In genomic region chr20:57662313-57663240, GRCh38 we compare ENCODE assay signal across 15 cellular contexts. TPM values are rescaled to one million over a fixed set of nuclear protein-coding genes. Genes with fewer than 3 reads are reported as not detected.
A peak's percentile ranks its signal among the peaks of the same experiment; 100 is the strongest.
DNase-seq lines count a peak whose midpoint lies in the region; ATAC-seq, FAIRE-seq and TF ChIP-seq lines count a peak whose summit lies in the region.
"Had no signal": no experiment of that assay in that cellular context is flagged by ENCODE, and none has a peak within 500 bp of the region (broad histone marks: within the 10 kb centered on the region; RNA-seq: fewer than 3 reads in every experiment).

No MANE protein-coding gene starts in this region.

- BruUV-seq in HepG2 (replicated peaks; lab: Mats Ljungman, UMichigan) = no TSS peak

- WGBS in right lobe of liver (ENCODE audit: insufficient coverage, low coverage, low lambda C conversion rate, missing lambda C conversion rate) = 50% methylated on average over 9 of the region's 28 CpGs
- 20% methylated on average over 24 of the region's 28 CpGs for WGBS in HepG2 (ENCODE audit: low lambda C conversion rate)
- WGBS in testis, 2 donors = 84 to 91% methylated on average over 18 to 28 of the region's 28 CpGs
- WGBS in esophagus squamous epithelium, 2 donors = 85 to 90% methylated on average over 6 to 13 of the region's 28 CpGs

- no peak overlapping the region for H3K27ac ChIP-seq in right lobe of liver
- H3K27ac ChIP-seq in HepG2 (ENCODE audit: extremely low read length, insufficient read depth, low read length) = no peak overlapping the region
- H3K27ac ChIP-seq in dorsolateral prefrontal cortex = peak overlapping the region in 2 of 59 donors; percentile 13 to 27
- no peak overlapping the region for H3K27ac ChIP-seq in osteoblast (ENCODE audit: low read depth, low read length)
- H3K27ac ChIP-seq in testis = no peak overlapping the region
- H3K27ac ChIP-seq in esophagus squamous epithelium = no peak overlapping the region

- CTCF ChIA-PET in HepG2 (lab: Yijun Ruan, JAX; ENCODE audit: low intra/inter-chr PET ratio, low total read pairs) = no interaction called here

- in situ Hi-C loops in HepG2 (cut with HindIII; ENCODE audit: extremely low pct_ligation_motif_present, low pct_unique_long_range_greater_than_20kb) = no loop called here

- H3K4me3 ChIP-seq in right lobe of liver = no peak overlapping the region
- H3K4me3 ChIP-seq in HepG2 (replicated peaks in 1 of 3; ENCODE audit: insufficient read depth in 1 of 3, low read depth in 2 of 3, low read length in 3 of 3) = no peak overlapping the region
- H3K4me3 ChIP-seq in dorsolateral prefrontal cortex = no peak overlapping the region
- H3K4me3 ChIP-seq in osteoblast (ENCODE audit: insufficient read depth, low read length) = no peak overlapping the region
- no peak overlapping the region for H3K4me3 ChIP-seq in testis
- H3K4me3 ChIP-seq in esophagus squamous epithelium = no peak overlapping the region

- H3K79me2 ChIP-seq in HepG2 (ENCODE audit: insufficient read depth, low read length) = no peaks in the 10 kb centered on the region
- H3K79me2 ChIP-seq in osteoblast (ENCODE audit: insufficient read depth, low read length) = peaks cover 7% of the 10 kb centered on the region

- no peak for TF ChIP-seq EP300 in HepG2 (IDR thresholded peaks at IDR 0.05; ENCODE audit: low read depth in 2 of 2, low read length in 2 of 2)
- no peak for TF ChIP-seq EP300 in HepG2 (CRISPR knock-in tag; IDR thresholded peaks at IDR 0.05; ENCODE audit: borderline replicate concordance)

- TF ChIP-seq CTCF in right lobe of liver (IDR thresholded peaks at IDR 0.05) (no peak), HepG2 (CRISPR knock-in tag; IDR thresholded peaks at IDR 0.05) (no peak), dorsolateral prefrontal cortex (IDR thresholded peaks at IDR 0.05 in 54 of 56, conservative IDR thresholded peaks at IDR 0.05 in 2 of 56; ENCODE audit: low read depth in 1 of 56, partially characterized antibody in 56 of 56) (no peak), osteoblast (IDR thresholded peaks at IDR 0.05; ENCODE audit: extremely low read depth, low read depth, low read length) (no peak), testis (IDR thresholded peaks at IDR 0.05) (no peak), esophagus squamous epithelium (IDR thresholded peaks at IDR 0.05) (no peak)

- H3K4me2 ChIP-seq in HepG2 (ENCODE audit: low read depth, low read length) (no peak overlapping the region), osteoblast (ENCODE audit: insufficient read depth, low read length) (no peak overlapping the region)

- H3K4me1 ChIP-seq in right lobe of liver = no peaks in the 10 kb centered on the region
- peaks cover 8% of the 10 kb centered on the region for H3K4me1 ChIP-seq in HepG2 (ENCODE audit: insufficient read depth, low read length)
- H3K4me1 ChIP-seq in osteoblast (ENCODE audit: insufficient read depth, low read length) = no peaks in the 10 kb centered on the region
- no peaks in the 10 kb centered on the region for H3K4me1 ChIP-seq in testis
- peaks cover 0 to 25% (median 5%) of the 10 kb centered on the region in 3 donors for H3K4me1 ChIP-seq in esophagus squamous epithelium

- H2AFZ ChIP-seq in HepG2 (ENCODE audit: low read length) (no peak overlapping the region), osteoblast (ENCODE audit: low read length) (no peak overlapping the region)

- no peak for TF ChIP-seq RAD21 in HepG2 (CRISPR knock-in tag; IDR thresholded peaks at IDR 0.05)

- ATAC-seq in right lobe of liver (no peak), HepG2 (no peak), HG03571 (IDR thresholded peaks at IDR 0.05; ENCODE audit: unreplicated experiment) (no peak)

- intact Hi-C loops in right lobe of liver (cut with DNase I) = no loop called here
- intact Hi-C loops in HepG2 (cut with micrococcal nuclease; ENCODE audit: unreplicated experiment) = no loop called here
- intact Hi-C loops in dorsolateral prefrontal cortex (cut with DNase I) = no loop called here
- intact Hi-C loops in testis (cut with DNase I; ENCODE audit: low total_unique reads) = no loop called here
- intact Hi-C loops in esophagus squamous epithelium (cut with DNase I) = no loop called here

- DNase-seq in right lobe of liver = peak; percentile 10 to 39 (median 34)
- no peak for DNase-seq in HepG2 (ENCODE audit: low spot score)
- DNase-seq in dorsolateral prefrontal cortex = peak in 7 of 10 donors; percentile 2 to 42 (median 27)
- DNase-seq in osteoblast (ENCODE audit: insufficient read length, low spot score, missing footprints) = peak; percentile 77
- no peak for DNase-seq in testis
- no peak for DNase-seq in esophagus squamous epithelium (lab: John Stamatoyannopoulos, UW)
- DNase-seq in DMS79 (lab: John Stamatoyannopoulos, UW) = no peak
- DNase-seq: activated CD4-positive, alpha-beta T cell treated with anti-CD3 and anti-CD28 coated beads, Interleukin-2, amount 50 U/mL, for 48 hours; CD4-positive, CD25-positive, alpha-beta regulatory T cell; cortex of kidney; MV-4-11; NCI-H2227 treated with DMSO at 0.1 percent for 48 hours had no signal

- TF ChIP-seq POLR2A in right lobe of liver (IDR thresholded peaks at IDR 0.05) (no peak), HepG2 (IDR thresholded peaks at IDR 0.05; ENCODE audit: insufficient read depth in 1 of 2, low read depth in 2 of 2, low read length in 2 of 2) (no peak), testis (IDR thresholded peaks at IDR 0.05) (no peak), esophagus squamous epithelium (IDR thresholded peaks at IDR 0.05) (no peak)

- H3K27me3 ChIP-seq in right lobe of liver (no peaks in the 10 kb centered on the region), HepG2 (ENCODE audit: control insufficient read depth in 1 of 2, insufficient read depth in 2 of 2, low read length in 2 of 2) (peaks cover 24 to 99% of the 10 kb centered on the region in 2 experiments), dorsolateral prefrontal cortex (no peaks in the 10 kb centered on the region), osteoblast (ENCODE audit: insufficient read depth, low read length) (no peaks in the 10 kb centered on the region), testis (no peaks in the 10 kb centered on the region), esophagus squamous epithelium (no peaks in the 10 kb centered on the region)

- no peaks in the 10 kb centered on the region for H3K9me3 ChIP-seq in right lobe of liver
- H3K9me3 ChIP-seq in HepG2 (ENCODE audit: low read length) = no peaks in the 10 kb centered on the region
- no peaks in the 10 kb centered on the region for H3K9me3 ChIP-seq in osteoblast (ENCODE audit: low read depth, low read length)
- H3K9me3 ChIP-seq in testis = no peaks in the 10 kb centered on the region
- no peaks in the 10 kb centered on the region for H3K9me3 ChIP-seq in esophagus squamous epithelium

- no peak for FAIRE-seq in HepG2 (lab: Jason Lieb, UNC)
- FAIRE-seq: G401.6 had no signal

- POLR2A ChIA-PET in HepG2 (lab: Yijun Ruan, JAX) = no interaction called here

- no peaks in the 10 kb centered on the region for H4K20me1 ChIP-seq in HepG2 (ENCODE audit: insufficient read depth, low read length)
- H4K20me1 ChIP-seq in osteoblast (ENCODE audit: insufficient read depth, low read length) = peaks cover 37% of the 10 kb centered on the region

- no peaks in the 10 kb centered on the region for H3K36me3 ChIP-seq in right lobe of liver
- no peaks in the 10 kb centered on the region for H3K36me3 ChIP-seq in HepG2 (replicated peaks in 1 of 2; ENCODE audit: control insufficient read depth in 1 of 2, insufficient read depth in 2 of 2, low read length in 2 of 2)
- no peaks in the 10 kb centered on the region for H3K36me3 ChIP-seq in osteoblast (ENCODE audit: insufficient read depth, low read length)
- no peaks in the 10 kb centered on the region for H3K36me3 ChIP-seq in testis (ENCODE audit: low read depth, missing control alignments)
- H3K36me3 ChIP-seq in esophagus squamous epithelium = peaks cover 0 to 22% (median 0%) of the 10 kb centered on the region in 3 donors

- no peak overlapping the region for H3K9ac ChIP-seq in HepG2 (ENCODE audit: insufficient read depth, low read depth, low read length)

RNA-seq across cellular contexts. Expression of gene ZBP1, which starts 42.4 kb away (rescaled TPM):
- total RNA-seq in right lobe of liver (under 1 TPM in 4 of 6 experiments, not detected in 2; 0.14 to 0.75 (median 0.36) TPM), HepG2 (2016; rRNA removed; fragmentation: Illumina TruSeq; extraction: Trizol) (not detected in 2 replicates), dorsolateral prefrontal cortex (1 to 10 TPM in 11 of 120 experiments, under 1 TPM in 22, not detected in 87; 0.20 to 2.4 (median 0.79) TPM), osteoblast (not detected in 2 replicates), testis (under 1 TPM in 1 of 2 donors, not detected in 1; 0.31 TPM), esophagus squamous epithelium (1 to 10 TPM in 1 of 4 donors, under 1 TPM in 3; 0.08 to 1.7 (median 0.23) TPM)
- total RNA-seq in HepG2 (2016; cell fraction: cytosol; rRNA removed; fragmentation: Illumina TruSeq; extraction: Trizol; ENCODE audit: low read depth) = not detected in 2 replicates
- not detected in 2 replicates for total RNA-seq in HepG2 (2016; cell fraction: insoluble cytoplasmic fraction; rRNA removed; fragmentation: Illumina TruSeq; extraction: Trizol)
- not detected in 2 replicates for total RNA-seq in HepG2 (2016; cell fraction: membrane; rRNA removed; fragmentation: Illumina TruSeq; extraction: Trizol)
- not detected in 2 replicates for total RNA-seq in HepG2 (2016; cell fraction: nucleus; rRNA removed; fragmentation: Illumina TruSeq; extraction: Trizol)
- polyA plus RNA-seq in HepG2 (2011; rRNA removed) (not detected in 2 replicates), testis (ENCODE audit: insufficient read depth, low read depth, low replicate concordance) (0.66 TPM)
- polyA plus RNA-seq in HepG2 (2011; cell fraction: cytosol; rRNA removed) = not detected in 2 replicates
- not detected in 2 replicates for polyA plus RNA-seq in HepG2 (2011; cell fraction: nucleus; rRNA removed)
- not detected in 2 replicates for polyA plus RNA-seq in HepG2 (2012)
- polyA plus RNA-seq in HepG2 (2016; cell fraction: cytosol; fragmentation: Illumina TruSeq; extraction: Trizol; ENCODE audit: low read depth) = not detected in 2 replicates
- polyA plus RNA-seq in HepG2 (2016; cell fraction: insoluble cytoplasmic fraction; fragmentation: Illumina TruSeq; extraction: Trizol; ENCODE audit: low read depth) = not detected in 2 replicates
- polyA plus RNA-seq in HepG2 (2016; cell fraction: membrane; fragmentation: Illumina TruSeq; extraction: Trizol; ENCODE audit: low read depth) = not detected in 2 replicates
- polyA plus RNA-seq in HepG2 (2016; cell fraction: nucleus; fragmentation: Illumina TruSeq; extraction: Trizol; ENCODE audit: insufficient read depth, low read depth) = not detected in 2 replicates
- not detected in 2 replicates for polyA minus RNA-seq in HepG2 (2011; rRNA and poly(A)+ RNA removed; ENCODE audit: low replicate concordance)
- polyA minus RNA-seq in HepG2 (2011; cell fraction: cytosol; rRNA and poly(A)+ RNA removed) = not detected in 2 replicates
- polyA minus RNA-seq in HepG2 (2011; cell fraction: nucleus; rRNA and poly(A)+ RNA removed) = not detected in 2 replicates
- total RNA-seq: HT1080 had no signal

RNA-seq across cellular contexts. Expression of gene PMEPA1, which starts 47.2 kb away (rescaled TPM):
- total RNA-seq in right lobe of liver (1 to 10 TPM in 4 of 6 experiments, under 1 TPM in 2; 0.50 to 2.3 (median 1.4) TPM), HepG2 (2016; rRNA removed; fragmentation: Illumina TruSeq; extraction: Trizol) (not detected in 2 replicates), dorsolateral prefrontal cortex (10 to 100 TPM; 22.0 to 55.2 (median 36.7) TPM), osteoblast (20.3 and 23.5 TPM in 2 replicates), testis (10 to 100 TPM in 1 of 2 donors, 1 to 10 TPM in 1; 8.1 to 12.1 TPM), esophagus squamous epithelium (1 to 10 TPM in 3 of 4 donors, under 1 TPM in 1; 0.95 to 4.6 (median 2.6) TPM)
- not detected in 2 replicates for total RNA-seq in HepG2 (2016; cell fraction: cytosol; rRNA removed; fragmentation: Illumina TruSeq; extraction: Trizol; ENCODE audit: low read depth)
- not detected in 2 replicates for total RNA-seq in HepG2 (2016; cell fraction: insoluble cytoplasmic fraction; rRNA removed; fragmentation: Illumina TruSeq; extraction: Trizol)
- 0.31 TPM in 1 of 2 replicates, not detected in the other for total RNA-seq in HepG2 (2016; cell fraction: membrane; rRNA removed; fragmentation: Illumina TruSeq; extraction: Trizol)
- total RNA-seq in HepG2 (2016; cell fraction: nucleus; rRNA removed; fragmentation: Illumina TruSeq; extraction: Trizol) = not detected in 2 replicates
- polyA plus RNA-seq in HepG2 (2011; rRNA removed) (0.08 TPM in 1 of 2 replicates, not detected in the other), testis (ENCODE audit: insufficient read depth, low read depth, low replicate concordance) (16.8 TPM)
- 0.03 TPM in 1 of 2 replicates, not detected in the other for polyA plus RNA-seq in HepG2 (2011; cell fraction: cytosol; rRNA removed)
- polyA plus RNA-seq in HepG2 (2011; cell fraction: nucleus; rRNA removed) = 0.12 and 0.16 TPM in 2 replicates
- polyA plus RNA-seq in HepG2 (2012) = not detected in 2 replicates
- not detected in 2 replicates for polyA plus RNA-seq in HepG2 (2016; cell fraction: cytosol; fragmentation: Illumina TruSeq; extraction: Trizol; ENCODE audit: low read depth)
- polyA plus RNA-seq in HepG2 (2016; cell fraction: insoluble cytoplasmic fraction; fragmentation: Illumina TruSeq; extraction: Trizol; ENCODE audit: low read depth) = not detected in 2 replicates
- polyA plus RNA-seq in HepG2 (2016; cell fraction: membrane; fragmentation: Illumina TruSeq; extraction: Trizol; ENCODE audit: low read depth) = 0.15 TPM in 1 of 2 replicates, not detected in the other
- polyA plus RNA-seq in HepG2 (2016; cell fraction: nucleus; fragmentation: Illumina TruSeq; extraction: Trizol; ENCODE audit: insufficient read depth, low read depth) = not detected in 2 replicates
- 0.20 and 7.8 TPM in 2 replicates for polyA minus RNA-seq in HepG2 (2011; rRNA and poly(A)+ RNA removed; ENCODE audit: low replicate concordance)
- 0.53 TPM in 1 of 2 replicates, not detected in the other for polyA minus RNA-seq in HepG2 (2011; cell fraction: cytosol; rRNA and poly(A)+ RNA removed)
- 0.39 TPM in 1 of 2 replicates, not detected in the other for polyA minus RNA-seq in HepG2 (2011; cell fraction: nucleus; rRNA and poly(A)+ RNA removed)

Comparison
In these comparisons a context has a peak if more than half of its experiments do, and no peak if none do; other contexts are left out.
1. DNase-seq: peak in right lobe of liver (3 of 3), dorsolateral prefrontal cortex (7 of 10) and osteoblast (single experiment); none in HepG2 (single experiment), testis (single experiment), esophagus squamous epithelium (single experiment) and DMS79 (single experiment).